ENCODE assay signal across 1 cellular context in genomic region chr15:84982301-84982920, GRCh38.
A peak's percentile ranks its signal among the peaks of the same experiment; 100 is the strongest.
TF ChIP-seq lines count a peak whose summit lies in the region.

No MANE protein-coding gene starts in this region.

TF ChIP-seq in K562, 482 proteins besides CTCF, POLR2A, EP300 and RAD21 (continued from another document and continues in another):
- no peak for TF ChIP-seq TRIM25 (IDR thresholded peaks at IDR 0.05; ENCODE audit: borderline replicate concordance)
- no peak for TF ChIP-seq CEBPG (CRISPR knock-in tag; IDR thresholded peaks at IDR 0.05)
- no peak for TF ChIP-seq CEBPG (tag; conservative IDR thresholded peaks at IDR 0.05 in 1 of 2, IDR thresholded peaks at IDR 0.05 in 1 of 2)
- TF ChIP-seq ZNF79 (CRISPR knock-in tag; IDR thresholded peaks at IDR 0.05; ENCODE audit: low read depth), result no peak
- TF ChIP-seq ATF4 (CRISPR knock-in tag; IDR thresholded peaks at IDR 0.05), result no peak
- no peak for TF ChIP-seq PTBP1 (IDR thresholded peaks at IDR 0.05; ENCODE audit: low read depth, low read length)
- 0 out of 4 replicates have a peak, but pooled peaks of 1 of the 2 experiments have one; percentile 28 for TF ChIP-seq CSDE1 (IDR thresholded peaks at IDR 0.05)
- TF ChIP-seq, protein P1, sequence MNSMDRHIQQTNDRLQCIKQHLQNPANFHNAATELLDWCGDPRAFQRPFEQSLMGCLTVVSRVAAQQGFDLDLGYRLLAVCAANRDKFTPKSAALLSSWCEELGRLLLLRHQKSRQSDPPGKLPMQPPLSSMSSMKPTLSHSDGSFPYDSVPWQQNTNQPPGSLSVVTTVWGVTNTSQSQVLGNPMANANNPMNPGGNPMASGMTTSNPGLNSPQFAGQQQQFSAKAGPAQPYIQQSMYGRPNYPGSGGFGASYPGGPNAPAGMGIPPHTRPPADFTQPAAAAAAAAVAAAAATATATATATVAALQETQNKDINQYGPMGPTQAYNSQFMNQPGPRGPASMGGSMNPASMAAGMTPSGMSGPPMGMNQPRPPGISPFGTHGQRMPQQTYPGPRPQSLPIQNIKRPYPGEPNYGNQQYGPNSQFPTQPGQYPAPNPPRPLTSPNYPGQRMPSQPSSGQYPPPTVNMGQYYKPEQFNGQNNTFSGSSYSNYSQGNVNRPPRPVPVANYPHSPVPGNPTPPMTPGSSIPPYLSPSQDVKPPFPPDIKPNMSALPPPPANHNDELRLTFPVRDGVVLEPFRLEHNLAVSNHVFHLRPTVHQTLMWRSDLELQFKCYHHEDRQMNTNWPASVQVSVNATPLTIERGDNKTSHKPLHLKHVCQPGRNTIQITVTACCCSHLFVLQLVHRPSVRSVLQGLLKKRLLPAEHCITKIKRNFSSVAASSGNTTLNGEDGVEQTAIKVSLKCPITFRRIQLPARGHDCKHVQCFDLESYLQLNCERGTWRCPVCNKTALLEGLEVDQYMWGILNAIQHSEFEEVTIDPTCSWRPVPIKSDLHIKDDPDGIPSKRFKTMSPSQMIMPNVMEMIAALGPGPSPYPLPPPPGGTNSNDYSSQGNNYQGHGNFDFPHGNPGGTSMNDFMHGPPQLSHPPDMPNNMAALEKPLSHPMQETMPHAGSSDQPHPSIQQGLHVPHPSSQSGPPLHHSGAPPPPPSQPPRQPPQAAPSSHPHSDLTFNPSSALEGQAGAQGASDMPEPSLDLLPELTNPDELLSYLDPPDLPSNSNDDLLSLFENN (IDR thresholded peaks at IDR 0.05; ENCODE audit: low read depth in 2 of 2, low read length in 2 of 2), result no peak
- TF ChIP-seq MAX (CRISPR knock-in tag; IDR thresholded peaks at IDR 0.05), result 0 out of 2 replicates have a peak, but pooled peaks have one; percentile 1
- peak; percentile 37; the same call in 1 of the 2 replicates for TF ChIP-seq ZFX (CRISPR knock-in tag; IDR thresholded peaks at IDR 0.05)
- no peak for TF ChIP-seq EGR1 (conservative IDR thresholded peaks at IDR 0.05)
- no peak for TF ChIP-seq ZKSCAN3 (CRISPR knock-in tag; IDR thresholded peaks at IDR 0.05)
- no peak for TF ChIP-seq BCL6 (CRISPR knock-in tag; IDR thresholded peaks at IDR 0.05)
- no peak for TF ChIP-seq ZNF24 (IDR thresholded peaks at IDR 0.05)
- TF ChIP-seq GTF2F1 (IDR thresholded peaks at IDR 0.05; ENCODE audit: low read depth, low read length), result no peak
- no peak for TF ChIP-seq ZNF224 (CRISPR knock-in tag; IDR thresholded peaks at IDR 0.05)
- no peak for TF ChIP-seq TCF7 (IDR thresholded peaks at IDR 0.05; ENCODE audit: borderline replicate concordance)
- TF ChIP-seq KDM1A (IDR thresholded peaks at IDR 0.05), result peak; percentile 49 to 61; a peak in 1 of 4 replicates
- no peak for TF ChIP-seq ZBED1 (IDR thresholded peaks at IDR 0.05)
- no peak for TF ChIP-seq FOSL1 (tag; conservative IDR thresholded peaks at IDR 0.05)
- no peak for TF ChIP-seq ZNF263 (CRISPR knock-in tag; IDR thresholded peaks at IDR 0.05; ENCODE audit: borderline replicate concordance)
- TF ChIP-seq DPF2 (IDR thresholded peaks at IDR 0.05), result no peak
- no peak for TF ChIP-seq ZNF324 (CRISPR knock-in tag; IDR thresholded peaks at IDR 0.05)
- TF ChIP-seq RNF219 (CRISPR knock-in tag; IDR thresholded peaks at IDR 0.05), result no peak
- TF ChIP-seq ZNF354B (CRISPR knock-in tag; IDR thresholded peaks at IDR 0.05), result no peak
- no peak for TF ChIP-seq BCOR (IDR thresholded peaks at IDR 0.05)
- no peak for TF ChIP-seq DMBX1 (CRISPR knock-in tag; IDR thresholded peaks at IDR 0.05; ENCODE audit: borderline replicate concordance)
- TF ChIP-seq, protein P2, sequence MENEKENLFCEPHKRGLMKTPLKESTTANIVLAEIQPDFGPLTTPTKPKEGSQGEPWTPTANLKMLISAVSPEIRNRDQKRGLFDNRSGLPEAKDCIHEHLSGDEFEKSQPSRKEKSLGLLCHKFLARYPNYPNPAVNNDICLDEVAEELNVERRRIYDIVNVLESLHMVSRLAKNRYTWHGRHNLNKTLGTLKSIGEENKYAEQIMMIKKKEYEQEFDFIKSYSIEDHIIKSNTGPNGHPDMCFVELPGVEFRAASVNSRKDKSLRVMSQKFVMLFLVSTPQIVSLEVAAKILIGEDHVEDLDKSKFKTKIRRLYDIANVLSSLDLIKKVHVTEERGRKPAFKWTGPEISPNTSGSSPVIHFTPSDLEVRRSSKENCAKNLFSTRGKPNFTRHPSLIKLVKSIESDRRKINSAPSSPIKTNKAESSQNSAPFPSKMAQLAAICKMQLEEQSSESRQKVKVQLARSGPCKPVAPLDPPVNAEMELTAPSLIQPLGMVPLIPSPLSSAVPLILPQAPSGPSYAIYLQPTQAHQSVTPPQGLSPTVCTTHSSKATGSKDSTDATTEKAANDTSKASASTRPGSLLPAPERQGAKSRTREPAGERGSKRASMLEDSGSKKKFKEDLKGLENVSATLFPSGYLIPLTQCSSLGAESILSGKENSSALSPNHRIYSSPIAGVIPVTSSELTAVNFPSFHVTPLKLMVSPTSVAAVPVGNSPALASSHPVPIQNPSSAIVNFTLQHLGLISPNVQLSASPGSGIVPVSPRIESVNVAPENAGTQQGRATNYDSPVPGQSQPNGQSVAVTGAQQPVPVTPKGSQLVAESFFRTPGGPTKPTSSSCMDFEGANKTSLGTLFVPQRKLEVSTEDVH (IDR thresholded peaks at IDR 0.05; ENCODE audit: low read depth, partially characterized antibody), result no peak
- TF ChIP-seq EP400 (IDR thresholded peaks at IDR 0.05), result peak; percentile 21; the same call in 1 of the 2 replicates
- TF ChIP-seq, protein P3, sequence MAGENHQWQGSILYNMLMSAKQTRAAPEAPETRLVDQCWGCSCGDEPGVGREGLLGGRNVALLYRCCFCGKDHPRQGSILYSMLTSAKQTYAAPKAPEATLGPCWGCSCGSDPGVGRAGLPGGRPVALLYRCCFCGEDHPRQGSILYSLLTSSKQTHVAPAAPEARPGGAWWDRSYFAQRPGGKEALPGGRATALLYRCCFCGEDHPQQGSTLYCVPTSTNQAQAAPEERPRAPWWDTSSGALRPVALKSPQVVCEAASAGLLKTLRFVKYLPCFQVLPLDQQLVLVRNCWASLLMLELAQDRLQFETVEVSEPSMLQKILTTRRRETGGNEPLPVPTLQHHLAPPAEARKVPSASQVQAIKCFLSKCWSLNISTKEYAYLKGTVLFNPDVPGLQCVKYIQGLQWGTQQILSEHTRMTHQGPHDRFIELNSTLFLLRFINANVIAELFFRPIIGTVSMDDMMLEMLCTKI (IDR thresholded peaks at IDR 0.05; ENCODE audit: partially characterized antibody), result no peak
- no peak for TF ChIP-seq CC2D1A (IDR thresholded peaks at IDR 0.05)
- TF ChIP-seq ZNF316 (IDR thresholded peaks at IDR 0.05), result no peak
- TF ChIP-seq MEF2A (IDR thresholded peaks at IDR 0.05; ENCODE audit: control insufficient read depth, low read depth, low read length), result no peak
- no peak for TF ChIP-seq MAZ (CRISPR knock-in tag; conservative IDR thresholded peaks at IDR 0.05 in 1 of 2, IDR thresholded peaks at IDR 0.05 in 1 of 2)
- 0 out of 6 replicates have a peak, but pooled peaks of 1 of the 3 experiments have one; percentile 31 for TF ChIP-seq ZBTB11 (CRISPR knock-in tag; IDR thresholded peaks at IDR 0.05)
- TF ChIP-seq ZC3H4 (CRISPR knock-in tag; IDR thresholded peaks at IDR 0.05; ENCODE audit: borderline replicate concordance), result no peak
- TF ChIP-seq, protein P4, sequence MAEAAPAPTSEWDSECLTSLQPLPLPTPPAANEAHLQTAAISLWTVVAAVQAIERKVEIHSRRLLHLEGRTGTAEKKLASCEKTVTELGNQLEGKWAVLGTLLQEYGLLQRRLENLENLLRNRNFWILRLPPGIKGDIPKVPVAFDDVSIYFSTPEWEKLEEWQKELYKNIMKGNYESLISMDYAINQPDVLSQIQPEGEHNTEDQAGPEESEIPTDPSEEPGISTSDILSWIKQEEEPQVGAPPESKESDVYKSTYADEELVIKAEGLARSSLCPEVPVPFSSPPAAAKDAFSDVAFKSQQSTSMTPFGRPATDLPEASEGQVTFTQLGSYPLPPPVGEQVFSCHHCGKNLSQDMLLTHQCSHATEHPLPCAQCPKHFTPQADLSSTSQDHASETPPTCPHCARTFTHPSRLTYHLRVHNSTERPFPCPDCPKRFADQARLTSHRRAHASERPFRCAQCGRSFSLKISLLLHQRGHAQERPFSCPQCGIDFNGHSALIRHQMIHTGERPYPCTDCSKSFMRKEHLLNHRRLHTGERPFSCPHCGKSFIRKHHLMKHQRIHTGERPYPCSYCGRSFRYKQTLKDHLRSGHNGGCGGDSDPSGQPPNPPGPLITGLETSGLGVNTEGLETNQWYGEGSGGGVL (CRISPR knock-in tag; IDR thresholded peaks at IDR 0.05), result no peak
- TF ChIP-seq ZNF23 (CRISPR knock-in tag; IDR thresholded peaks at IDR 0.05), result no peak
